Comparison of ENCODE assay signal across 11 cellular contexts in the genomic region with DNA sequence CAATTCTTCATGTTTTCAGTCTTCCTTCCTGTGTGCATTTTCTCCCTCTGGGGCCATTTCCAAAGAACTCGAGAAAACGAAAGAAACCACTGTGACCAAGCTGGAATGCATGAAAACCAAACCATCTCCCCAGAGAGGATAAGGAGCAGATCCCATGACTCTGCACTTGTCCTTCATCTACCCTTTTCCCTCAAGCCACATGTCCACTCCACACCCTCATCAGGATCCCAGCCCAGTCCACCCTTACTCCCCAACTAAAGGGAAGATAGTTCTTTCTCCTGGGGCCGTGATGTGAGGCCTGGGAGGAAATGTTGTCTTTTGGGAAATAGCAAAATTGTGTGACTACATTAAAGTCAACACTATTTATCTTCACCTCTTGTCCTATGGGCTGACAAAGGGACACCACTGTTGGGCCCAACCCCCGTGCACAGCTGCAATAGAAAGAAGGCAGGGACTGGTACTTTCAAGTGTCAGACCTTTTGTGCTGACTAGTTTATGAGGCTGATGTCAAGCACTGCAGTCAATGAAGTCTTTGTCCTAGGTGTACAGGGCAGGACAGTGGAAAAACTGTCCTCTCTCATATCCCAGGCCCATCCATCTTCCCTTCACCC.
DNase-seq lines count a peak whose midpoint lies in the region; ATAC-seq and TF ChIP-seq lines count a peak whose summit lies in the region.
"Had no signal": no experiment of that assay in that cellular context is flagged by ENCODE, and none has a peak within 500 bp of the region (broad histone marks: within the 10 kb centered on the region; RNA-seq: fewer than 3 reads in every experiment).

No MANE protein-coding gene starts in this region.

- H3K4me3 ChIP-seq in cardiac fibroblast (replicated peaks in 1 of 2; ENCODE audit: low read depth in 2 of 2, low read length in 2 of 2) = no peak overlapping the region
- H3K4me3 ChIP-seq: coronary artery had no signal

- no peak for TF ChIP-seq CTCF in cardiac fibroblast (IDR thresholded peaks at IDR 0.05; ENCODE audit: low read depth, low read length)

- ATAC-seq in HG03571 (IDR thresholded peaks at IDR 0.05; ENCODE audit: unreplicated experiment) = no peak
- no peak for ATAC-seq in GM19455 (IDR thresholded peaks at IDR 0.05; ENCODE audit: unreplicated experiment)
- ATAC-seq in GM18511 (IDR thresholded peaks at IDR 0.05; ENCODE audit: unreplicated experiment) = no peak

- DNase-seq in A172 (ENCODE audit: low spot score) (peak; percentile 25), GM04504 (ENCODE audit: low read depth) (peak; percentile 8), cardiac fibroblast (ENCODE audit: low read depth in 2 of 2) (peak; percentile 59 to 76), left kidney (ENCODE audit: low read depth, low spot score) (peak; percentile 96), GF-D8 (lab: John Stamatoyannopoulos, UW) (no peak)
- DNase-seq: activated T-cell treated with anti-CD3 and anti-CD28 coated beads, Interleukin-2, amount 50 U/mL, for 48 hours; NCI-H1417 had no signal
